ENCODE assay signal across 15 cellular contexts in the genomic region with DNA sequence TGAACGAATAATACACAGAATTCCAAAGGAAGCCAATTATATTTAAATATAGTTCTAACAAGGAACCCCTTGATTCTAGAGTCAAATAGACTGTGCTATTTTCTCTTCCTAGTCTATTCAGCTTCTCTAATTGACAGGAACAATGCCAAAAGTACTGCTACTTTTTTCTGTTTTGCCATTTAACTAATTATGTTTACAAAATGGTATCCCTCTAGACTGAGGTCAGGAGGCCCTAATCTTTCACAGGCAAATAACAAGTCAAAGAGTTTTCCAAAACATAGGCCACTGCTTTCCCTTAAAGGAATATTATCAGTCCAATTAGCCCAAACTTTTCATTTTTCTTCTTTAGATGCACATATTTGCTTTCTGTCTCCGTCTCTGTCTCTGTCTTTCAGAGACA.
DNase-seq lines count a peak whose midpoint lies in the region; ATAC-seq and TF ChIP-seq lines count a peak whose summit lies in the region.
"Had no signal": no experiment of that assay in that cellular context is flagged by ENCODE, and none has a peak within 500 bp of the region (broad histone marks: within the 10 kb centered on the region; RNA-seq: fewer than 3 reads in every experiment).

No MANE protein-coding gene starts in this region.

- no peaks in the 10 kb centered on the region for H3K27me3 ChIP-seq in osteoblast (ENCODE audit: insufficient read depth, low read length)
- H3K27me3 ChIP-seq: BLaER1 had no signal

- peak overlapping the region; percentile 33 for H2AFZ ChIP-seq in osteoblast (ENCODE audit: low read length)

- H3K9me3 ChIP-seq in osteoblast (ENCODE audit: low read depth, low read length) = no peaks in the 10 kb centered on the region
- H3K9me3 ChIP-seq: BLaER1 had no signal

- no peak overlapping the region for H3K4me2 ChIP-seq in osteoblast (ENCODE audit: insufficient read depth, low read length)
- H3K4me2 ChIP-seq: BLaER1 had no signal

- H3K36me3 ChIP-seq in osteoblast (ENCODE audit: insufficient read depth, low read length) = no peaks in the 10 kb centered on the region
- H3K36me3 ChIP-seq: BLaER1 had no signal

- H3K79me2 ChIP-seq in osteoblast (ENCODE audit: insufficient read depth, low read length) = no peaks in the 10 kb centered on the region

- no peak overlapping the region for H3K4me3 ChIP-seq in osteoblast (ENCODE audit: insufficient read depth, low read length)
- H3K4me3 ChIP-seq: BLaER1 had no signal

- no peak for ATAC-seq in GM19463 (IDR thresholded peaks at IDR 0.05; ENCODE audit: unreplicated experiment)
- ATAC-seq: HepG2 had no signal

- TF ChIP-seq CTCF in osteoblast (IDR thresholded peaks at IDR 0.05; ENCODE audit: extremely low read depth, low read depth, low read length) = no peak

- H3K27ac ChIP-seq in osteoblast (ENCODE audit: low read depth, low read length) = no peak overlapping the region
- H3K27ac ChIP-seq: 22Rv1, BLaER1 had no signal

- no peaks in the 10 kb centered on the region for H4K20me1 ChIP-seq in osteoblast (ENCODE audit: insufficient read depth, low read length)
- H4K20me1 ChIP-seq: BLaER1 had no signal

- peaks cover 17% of the 10 kb centered on the region for H3K4me1 ChIP-seq in osteoblast (ENCODE audit: insufficient read depth, low read length)
- H3K4me1 ChIP-seq: BLaER1 had no signal

- DNase-seq in NCI-H1105 treated with DMSO at 0.1 percent for 48 hours (lab: John Stamatoyannopoulos, UW) (peak; percentile 61), NCI-H1105 (lab: John Stamatoyannopoulos, UW) (no peak), COR-L47 (lab: John Stamatoyannopoulos, UW) (peak; percentile 56), NCI-H748 treated with DMSO at 0.1 percent for 48 hours (lab: John Stamatoyannopoulos, UW) (peak; percentile 91), osteoblast (ENCODE audit: insufficient read length, low spot score, missing footprints) (no peak), cerebellar cortex (ENCODE audit: low spot score) (no peak)
- DNase-seq: CD8-positive, alpha-beta memory T cell; DMS53; GF-D8; HCEC 1CT; HFFc6 had no signal

Comparison
In these comparisons a context has a peak if more than half of its experiments do, and no peak if none do; other contexts are left out.
1. DNase-seq: peak in NCI-H1105 treated with DMSO at 0.1 percent for 48 hours (single experiment), COR-L47 (single experiment) and NCI-H748 treated with DMSO at 0.1 percent for 48 hours (single experiment); none in NCI-H1105 (single experiment), osteoblast (single experiment) and cerebellar cortex (single experiment).